13 cellular contexts compared by ENCODE assay signal in genomic region chr6:99333068-99333467, GRCh38. TPM values are rescaled to one million over a fixed set of nuclear protein-coding genes. Genes with fewer than 3 reads are reported as not detected.
DNase-seq lines count a peak whose midpoint lies in the region; ATAC-seq and TF ChIP-seq lines count a peak whose summit lies in the region.
"Had no signal": no experiment of that assay in that cellular context is flagged by ENCODE, and none has a peak within 500 bp of the region (broad histone marks: within the 10 kb centered on the region; RNA-seq: fewer than 3 reads in every experiment).

No MANE protein-coding gene starts in this region.

- CTCF ChIA-PET in activated CD4-positive, alpha-beta T cell treated with anti-CD3 and anti-CD28 coated beads for 36 hours (lab: Charles Lee) = interaction anchor here (1.0 to 1.4 kb wide), 2 partner anchors 14 to 170 kb away, joined by 3 to 4 read pairs; no protein-coding TSS in a partner anchor

- no peaks in the 10 kb centered on the region for H3K36me3 Mint-ChIP-seq in activated CD4-positive, alpha-beta T cell treated with anti-CD3 and anti-CD28 coated beads for 36 hours (ENCODE audit: low read depth)

- no peak for TF ChIP-seq CTCF in ascending aorta (IDR thresholded peaks at IDR 0.05)

- no peak overlapping the region for H3K4me3 Mint-ChIP-seq in activated CD4-positive, alpha-beta T cell treated with anti-CD3 and anti-CD28 coated beads for 36 hours

- no peaks in the 10 kb centered on the region for H3K9me3 Mint-ChIP-seq in activated CD4-positive, alpha-beta T cell treated with anti-CD3 and anti-CD28 coated beads for 36 hours (ENCODE audit: low read depth)
- H3K9me3 Mint-ChIP-seq: activated T-helper 2 cell treated with anti-CD3 and anti-CD28 coated beads, Interferon-gamma antibody, Interleukin-2, Interleukin-4, amounts not matched to agents 10 μg/mL and 5 μg/mL and 100 μg/mL, durations not matched to agents 14 hours and 24 hours and 36 hours had no signal

- no peak overlapping the region for H3K27ac ChIP-seq in ascending aorta

- H3K36me3 ChIP-seq in ascending aorta = no peaks in the 10 kb centered on the region

- no peaks in the 10 kb centered on the region for H3K27me3 ChIP-seq in ascending aorta

- H3K4me1 Mint-ChIP-seq in activated CD4-positive, alpha-beta T cell treated with anti-CD3 and anti-CD28 coated beads for 36 hours = peaks cover 3% of the 10 kb centered on the region

- peaks cover 8% of the 10 kb centered on the region for H3K27me3 Mint-ChIP-seq in activated CD4-positive, alpha-beta T cell treated with anti-CD3 and anti-CD28 coated beads for 36 hours

- DNase-seq in germinal center (ENCODE audit: low spot score) (peak; percentile 14), ascending aorta (ENCODE audit: low spot score in 2 of 2) (no peak), hippocampal formation (lab: John Stamatoyannopoulos, UW) (no peak), NCI-H2029 (lab: John Stamatoyannopoulos, UW) (no peak)
- DNase-seq in activated CD4-positive, alpha-beta T cell treated with anti-CD3 and anti-CD28 coated beads for 36 hours = no peak
- DNase-seq: IMR-90; kidney; stimulated activated naive CD8-positive, alpha-beta T cell treated with anti-CD3 and anti-CD28 coated beads, Interleukin-15, Interleukin-2, amounts not matched to agents 100 U/mL and 50 U/mL, for 24 hours had no signal

- no peaks in the 10 kb centered on the region for H3K4me1 ChIP-seq in ascending aorta

- no peak overlapping the region for H3K4me3 ChIP-seq in ascending aorta

- peak; percentile 93 for ATAC-seq in GM18909 (IDR thresholded peaks at IDR 0.05; ENCODE audit: poor library complexity, unreplicated experiment)
- ATAC-seq in GM21619 (IDR thresholded peaks at IDR 0.05; ENCODE audit: unreplicated experiment) = peak; percentile 86
- peak; percentile 86 for ATAC-seq in HG03103 (IDR thresholded peaks at IDR 0.05; ENCODE audit: low read depth, unreplicated experiment)
- no peak for ATAC-seq in activated CD4-positive, alpha-beta T cell treated with anti-CD3 and anti-CD28 coated beads for 36 hours
- ATAC-seq: Panc1; stimulated activated naive CD8-positive, alpha-beta T cell treated with anti-CD3 and anti-CD28 coated beads, Interleukin-15, Interleukin-2, amounts not matched to agents 100 U/mL and 50 U/mL, for 24 hours had no signal

- no peak overlapping the region for H3K27ac Mint-ChIP-seq in activated CD4-positive, alpha-beta T cell treated with anti-CD3 and anti-CD28 coated beads for 36 hours
- H3K27ac Mint-ChIP-seq: activated T-helper 2 cell treated with anti-CD3 and anti-CD28 coated beads, Interferon-gamma antibody, Interleukin-2, Interleukin-4, amounts not matched to agents 10 μg/mL and 5 μg/mL and 100 μg/mL, durations not matched to agents 14 hours and 24 hours and 36 hours had no signal

- intact Hi-C loops in ascending aorta (cut with DNase I) = loop anchor here (5.0 to 10.0 kb wide), 2 partner anchors 59 to 412 kb away; partner anchors contain the start of gene COQ3
- intact Hi-C loops in activated CD4-positive, alpha-beta T cell treated with anti-CD3 and anti-CD28 coated beads for 36 hours (cut with DNase I, micrococcal nuclease) = loop anchor here (5.0 kb wide), 2 partner anchors 59 to 414 kb away; partner anchors contain the start of gene COQ3 (in 1 of the 2)

- H3K9me3 ChIP-seq in ascending aorta = no peaks in the 10 kb centered on the region

- POLR2A ChIA-PET in activated CD4-positive, alpha-beta T cell treated with anti-CD3 and anti-CD28 coated beads for 36 hours (lab: Charles Lee) = no interaction called here

RNA-seq across cellular contexts. Expression of gene FAXC, which starts 16.4 kb away (rescaled TPM):
- total RNA-seq in ascending aorta = not detected
- total RNA-seq in activated CD4-positive, alpha-beta T cell treated with anti-CD3 and anti-CD28 coated beads for 36 hours = under 1 TPM in 1 of 2 experiments, not detected in 1; 0.16 TPM
- total RNA-seq: activated T-helper 2 cell treated with anti-CD3 and anti-CD28 coated beads, Interferon-gamma antibody, Interleukin-2, Interleukin-4, amounts not matched to agents 10 μg/mL and 5 μg/mL and 100 μg/mL, durations not matched to agents 14 hours and 24 hours and 36 hours had no signal
